In the genomic region with DNA sequence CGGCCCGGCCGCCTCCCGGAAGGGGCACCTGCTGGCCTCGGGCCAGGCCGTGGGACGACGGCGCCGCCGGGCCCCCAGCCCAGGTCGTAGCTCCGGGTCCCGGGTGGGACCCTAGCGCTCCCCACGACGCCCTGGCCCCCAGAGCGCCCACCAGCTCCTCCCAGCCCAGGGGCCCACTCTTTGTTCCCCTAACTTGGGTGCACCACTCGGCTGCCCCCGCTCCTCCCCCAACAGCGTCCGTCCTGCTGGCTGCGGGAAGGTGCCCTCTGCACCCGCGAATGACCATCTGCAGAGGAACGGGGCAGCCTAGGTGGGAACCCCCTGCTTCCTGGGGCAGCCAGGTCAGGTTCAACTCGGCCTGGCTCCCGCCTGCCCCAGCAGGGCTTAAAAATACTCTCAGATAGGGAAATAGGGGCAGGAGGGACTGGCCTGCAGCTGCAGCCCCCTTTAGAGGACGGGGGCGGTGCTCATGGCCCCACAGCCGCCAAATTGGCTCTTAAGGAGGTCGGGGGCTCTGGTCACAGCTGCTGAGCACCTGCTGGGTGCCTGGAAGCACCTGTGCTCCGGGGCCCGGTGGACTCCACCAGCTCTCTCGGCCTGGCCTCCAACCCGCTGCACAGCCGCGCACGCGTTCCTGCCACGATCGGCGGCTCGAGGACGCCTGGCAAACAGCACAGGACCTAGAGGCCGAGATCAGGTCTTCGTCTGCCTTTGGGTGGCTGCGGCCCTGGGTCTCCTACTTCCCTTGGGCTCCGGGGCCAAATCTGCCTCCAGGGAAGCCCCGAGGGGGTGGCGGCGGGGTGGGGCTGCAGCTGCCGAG, we compare ENCODE assay signal across 6 cellular contexts.
DNase-seq lines count a peak whose midpoint lies in the region; ATAC-seq and TF ChIP-seq lines count a peak whose summit lies in the region.

No MANE protein-coding gene starts in this region.

- H3K4me1 ChIP-seq in HEK293 (ENCODE audit: control insufficient read depth, insufficient read depth, low read length) = peaks cover 34% of the 10 kb centered on the region

- no peaks in the 10 kb centered on the region for H4K20me1 ChIP-seq in SU-DHL-6 (ENCODE audit: low read depth, low read length)

- H3K9me2 ChIP-seq in SU-DHL-6 (replicated peaks; ENCODE audit: insufficient read depth, low read length) = no peaks in the 10 kb centered on the region

- POLR2A ChIA-PET in HEK293 (lab: Yijun Ruan, JAX) = interaction anchor here (0.6 to 3.6 kb wide), 11 partner anchors 12 to 448 kb away, joined by 3 to 15 read pairs (median 3); a partner anchor contains a TSS

- no peaks in the 10 kb centered on the region for H3K79me2 ChIP-seq in SU-DHL-6 (ENCODE audit: insufficient read depth, low read length)

- no peak for DNase-seq in stimulated activated CD4-positive, alpha-beta T cell treated with anti-CD3 and anti-CD28 coated beads, Interleukin-1b, Interleukin-23, amount 100 ng/mL, for 48 hours
- DNase-seq in NCI-H226 = no peak

- H3K4me2 ChIP-seq in SU-DHL-6 (ENCODE audit: low read depth, low read length, poor library complexity, severe bottlenecking) = peak overlapping the region; percentile 23

- no peak for TF ChIP-seq CTCF in HEK293 (tag by site-specific recombination; IDR thresholded peaks at IDR 0.05)
- no peak for TF ChIP-seq CTCF in SU-DHL-6 (IDR thresholded peaks at IDR 0.05; ENCODE audit: insufficient read depth, low read length, poor library complexity, severe bottlenecking)

- no peak for ATAC-seq in GM18519 (IDR thresholded peaks at IDR 0.05; ENCODE audit: low FRiP score, unreplicated experiment)

- no peaks in the 10 kb centered on the region for H3F3A ChIP-seq in SU-DHL-6 (ENCODE audit: insufficient read depth)

- H3K27ac ChIP-seq in HEK293 (ENCODE audit: extremely low read depth, low read depth, low read length) (peak overlapping the region; percentile 45; the same call in 1 of the 2 replicates), SU-DHL-6 (ENCODE audit: low read depth, low read length) (no peak overlapping the region), layer of hippocampus (ENCODE audit: low read depth, low read length) (peak overlapping the region; percentile 12)

- H3K9me3 ChIP-seq in HEK293 (ENCODE audit: control insufficient read depth, insufficient read depth, low read depth, low read length) (no peaks in the 10 kb centered on the region), SU-DHL-6 (ENCODE audit: insufficient read depth, low read length) (no peaks in the 10 kb centered on the region)

- H2AFZ ChIP-seq in SU-DHL-6 (ENCODE audit: low read depth, low read length, severe bottlenecking) = no peak overlapping the region

- CTCF ChIA-PET in HEK293 (lab: Yijun Ruan, JAX) = interaction anchor here (0.5 to 4.6 kb wide), 7 partner anchors 8 to 132 kb away, joined by 3 to 25 read pairs (median 3); no protein-coding TSS in a partner anchor

- H3K4me3 ChIP-seq in HEK293 (ENCODE audit: low read depth, low read length) = no peak overlapping the region
- H3K4me3 ChIP-seq in SU-DHL-6 (ENCODE audit: insufficient read depth, low read length, poor library complexity, severe bottlenecking) = no peak overlapping the region

- H3K36me3 ChIP-seq in HEK293 (ENCODE audit: control insufficient read depth in 2 of 2, insufficient read depth in 1 of 2, low read length in 2 of 2) = peaks cover 0 to under 1% of the 10 kb centered on the region in 2 experiments; a peak in 1 of 3 replicates
- H3K36me3 ChIP-seq in SU-DHL-6 (ENCODE audit: low read length) = no peaks in the 10 kb centered on the region

- H3K9ac ChIP-seq in SU-DHL-6 (ENCODE audit: low read length) = no peak overlapping the region

- no peaks in the 10 kb centered on the region for H3K27me3 ChIP-seq in SU-DHL-6 (ENCODE audit: low read length)
- H3K27me3 ChIP-seq in layer of hippocampus (ENCODE audit: control insufficient read depth, insufficient read depth, low read length) = peaks cover 2% of the 10 kb centered on the region

TF ChIP-seq in HEK293, 187 proteins besides CTCF, POLR2A, EP300 and RAD21 (continues in another document):
- no peak for TF ChIP-seq ZNF701 (tag by site-specific recombination; IDR thresholded peaks at IDR 0.05)
- peak; percentile 34; the same call in 1 of the 2 replicates for TF ChIP-seq ZFP69B (tag by site-specific recombination; IDR thresholded peaks at IDR 0.05)
- no peak for TF ChIP-seq ZXDB (tag by site-specific recombination; IDR thresholded peaks at IDR 0.05)
- TF ChIP-seq, protein P1, sequence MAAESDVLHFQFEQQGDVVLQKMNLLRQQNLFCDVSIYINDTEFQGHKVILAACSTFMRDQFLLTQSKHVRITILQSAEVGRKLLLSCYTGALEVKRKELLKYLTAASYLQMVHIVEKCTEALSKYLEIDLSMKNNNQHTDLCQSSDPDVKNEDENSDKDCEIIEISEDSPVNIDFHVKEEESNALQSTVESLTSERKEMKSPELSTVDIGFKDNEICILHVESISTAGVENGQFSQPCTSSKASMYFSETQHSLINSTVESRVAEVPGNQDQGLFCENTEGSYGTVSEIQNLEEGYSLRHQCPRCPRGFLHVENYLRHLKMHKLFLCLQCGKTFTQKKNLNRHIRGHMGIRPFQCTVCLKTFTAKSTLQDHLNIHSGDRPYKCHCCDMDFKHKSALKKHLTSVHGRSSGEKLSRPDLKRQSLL (tag by site-specific recombination; IDR thresholded peaks at IDR 0.05) = peak; percentile 59; the same call in 1 of the 2 replicates
- TF ChIP-seq ZNF791 (tag by site-specific recombination; IDR thresholded peaks at IDR 0.05) = no peak
- 0 out of 2 replicates have a peak, but pooled peaks have one; percentile 13 for TF ChIP-seq ZEB2 (tag by site-specific recombination; IDR thresholded peaks at IDR 0.05)
- TF ChIP-seq, protein P2, sequence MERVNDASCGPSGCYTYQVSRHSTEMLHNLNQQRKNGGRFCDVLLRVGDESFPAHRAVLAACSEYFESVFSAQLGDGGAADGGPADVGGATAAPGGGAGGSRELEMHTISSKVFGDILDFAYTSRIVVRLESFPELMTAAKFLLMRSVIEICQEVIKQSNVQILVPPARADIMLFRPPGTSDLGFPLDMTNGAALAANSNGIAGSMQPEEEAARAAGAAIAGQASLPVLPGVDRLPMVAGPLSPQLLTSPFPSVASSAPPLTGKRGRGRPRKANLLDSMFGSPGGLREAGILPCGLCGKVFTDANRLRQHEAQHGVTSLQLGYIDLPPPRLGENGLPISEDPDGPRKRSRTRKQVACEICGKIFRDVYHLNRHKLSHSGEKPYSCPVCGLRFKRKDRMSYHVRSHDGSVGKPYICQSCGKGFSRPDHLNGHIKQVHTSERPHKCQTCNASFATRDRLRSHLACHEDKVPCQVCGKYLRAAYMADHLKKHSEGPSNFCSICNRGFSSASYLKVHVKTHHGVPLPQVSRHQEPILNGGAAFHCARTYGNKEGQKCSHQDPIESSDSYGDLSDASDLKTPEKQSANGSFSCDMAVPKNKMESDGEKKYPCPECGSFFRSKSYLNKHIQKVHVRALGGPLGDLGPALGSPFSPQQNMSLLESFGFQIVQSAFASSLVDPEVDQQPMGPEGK (tag by site-specific recombination; IDR thresholded peaks at IDR 0.05) = peak; percentile 71
- TF ChIP-seq SP7 (tag by site-specific recombination; IDR thresholded peaks at IDR 0.05) = 0 out of 2 replicates have a peak, but pooled peaks have one; percentile 12
- TF ChIP-seq ZNF157 (tag by site-specific recombination; IDR thresholded peaks at IDR 0.05) = 0 out of 2 replicates have a peak, but pooled peaks have one; percentile 9
- TF ChIP-seq ZFHX2 (tag by site-specific recombination; conservative IDR thresholded peaks at IDR 0.05) = peak; percentile 20; the same call in 1 of the 2 replicates
- TF ChIP-seq ZIC2 (tag by site-specific recombination; IDR thresholded peaks at IDR 0.05) = no peak
- 0 out of 2 replicates have a peak, but pooled peaks have one; percentile 47 for TF ChIP-seq ZBTB7A (tag by site-specific recombination; IDR thresholded peaks at IDR 0.05; ENCODE audit: low read depth)
- TF ChIP-seq, protein P3, sequence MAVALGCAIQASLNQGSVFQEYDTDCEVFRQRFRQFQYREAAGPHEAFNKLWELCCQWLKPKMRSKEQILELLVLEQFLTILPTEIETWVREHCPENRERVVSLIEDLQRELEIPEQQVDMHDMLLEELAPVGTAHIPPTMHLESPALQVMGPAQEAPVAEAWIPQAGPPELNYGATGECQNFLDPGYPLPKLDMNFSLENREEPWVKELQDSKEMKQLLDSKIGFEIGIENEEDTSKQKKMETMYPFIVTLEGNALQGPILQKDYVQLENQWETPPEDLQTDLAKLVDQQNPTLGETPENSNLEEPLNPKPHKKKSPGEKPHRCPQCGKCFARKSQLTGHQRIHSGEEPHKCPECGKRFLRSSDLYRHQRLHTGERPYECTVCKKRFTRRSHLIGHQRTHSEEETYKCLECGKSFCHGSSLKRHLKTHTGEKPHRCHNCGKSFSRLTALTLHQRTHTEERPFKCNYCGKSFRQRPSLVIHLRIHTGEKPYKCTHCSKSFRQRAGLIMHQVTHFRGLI (tag by site-specific recombination; IDR thresholded peaks at IDR 0.05) = no peak
- TF ChIP-seq GLIS2 (tag by site-specific recombination; IDR thresholded peaks at IDR 0.05) = 0 out of 2 replicates have a peak, but pooled peaks have one; percentile 37
- TF ChIP-seq, protein P4, sequence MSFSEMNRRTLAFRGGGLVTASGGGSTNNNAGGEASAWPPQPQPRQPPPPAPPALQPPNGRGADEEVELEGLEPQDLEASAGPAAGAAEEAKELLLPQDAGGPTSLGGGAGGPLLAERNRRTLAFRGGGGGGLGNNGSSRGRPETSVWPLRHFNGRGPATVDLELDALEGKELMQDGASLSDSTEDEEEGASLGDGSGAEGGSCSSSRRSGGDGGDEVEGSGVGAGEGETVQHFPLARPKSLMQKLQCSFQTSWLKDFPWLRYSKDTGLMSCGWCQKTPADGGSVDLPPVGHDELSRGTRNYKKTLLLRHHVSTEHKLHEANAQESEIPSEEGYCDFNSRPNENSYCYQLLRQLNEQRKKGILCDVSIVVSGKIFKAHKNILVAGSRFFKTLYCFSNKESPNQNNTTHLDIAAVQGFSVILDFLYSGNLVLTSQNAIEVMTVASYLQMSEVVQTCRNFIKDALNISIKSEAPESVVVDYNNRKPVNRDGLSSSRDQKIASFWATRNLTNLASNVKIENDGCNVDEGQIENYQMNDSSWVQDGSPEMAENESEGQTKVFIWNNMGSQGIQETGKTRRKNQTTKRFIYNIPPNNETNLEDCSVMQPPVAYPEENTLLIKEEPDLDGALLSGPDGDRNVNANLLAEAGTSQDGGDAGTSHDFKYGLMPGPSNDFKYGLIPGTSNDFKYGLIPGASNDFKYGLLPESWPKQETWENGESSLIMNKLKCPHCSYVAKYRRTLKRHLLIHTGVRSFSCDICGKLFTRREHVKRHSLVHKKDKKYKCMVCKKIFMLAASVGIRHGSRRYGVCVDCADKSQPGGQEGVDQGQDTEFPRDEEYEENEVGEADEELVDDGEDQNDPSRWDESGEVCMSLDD (tag by site-specific recombination; IDR thresholded peaks at IDR 0.05) = 0 out of 2 replicates have a peak, but pooled peaks have one; percentile 13
- 0 out of 2 replicates have a peak, but pooled peaks have one; percentile 43 for TF ChIP-seq ZNF2 (tag by site-specific recombination; IDR thresholded peaks at IDR 0.05)
- no peak for TF ChIP-seq ZNF239 (tag by site-specific recombination; IDR thresholded peaks at IDR 0.05)
- TF ChIP-seq SCRT2 (tag by site-specific recombination; IDR thresholded peaks at IDR 0.05) = no peak
